Comparison of ENCODE assay signal across 24 cellular contexts in the genomic region with DNA sequence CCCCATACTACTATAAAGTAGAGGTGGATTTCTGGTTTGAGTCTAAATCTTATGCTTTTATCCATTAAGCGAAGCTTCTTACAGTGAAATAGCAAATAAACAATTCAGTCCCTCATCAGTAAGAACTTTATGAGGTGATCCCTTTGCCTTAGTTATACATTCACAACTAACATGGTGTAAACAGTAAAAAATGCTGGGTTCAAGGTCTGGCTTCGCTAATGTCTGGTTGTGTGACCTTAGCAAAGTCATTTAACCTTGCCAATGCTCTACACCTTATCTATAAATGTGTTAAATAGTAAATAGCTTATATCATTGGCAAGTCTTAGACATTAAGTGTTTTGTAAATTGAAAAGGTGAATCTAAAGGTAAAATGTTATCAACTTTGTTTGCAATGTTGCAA.
DNase-seq lines count a peak whose midpoint lies in the region; ATAC-seq, FAIRE-seq and TF ChIP-seq lines count a peak whose summit lies in the region.
"Had no signal": no experiment of that assay in that cellular context is flagged by ENCODE, and none has a peak within 500 bp of the region (broad histone marks: within the 10 kb centered on the region; RNA-seq: fewer than 3 reads in every experiment).

No MANE protein-coding gene starts in this region.

- H3K9ac ChIP-seq in HepG2 (ENCODE audit: insufficient read depth, low read depth, low read length), result no peak overlapping the region
- H3K9ac ChIP-seq: BLaER1 had no signal

- 58% methylated on average over 2 of the region's 2 CpGs for WGBS in HepG2 (ENCODE audit: low lambda C conversion rate)
- 85% methylated on average over 2 of the region's 2 CpGs for whole genome bisulfite sequencing in right lobe of liver (ENCODE audit: insufficient coverage, low coverage, low lambda C conversion rate, missing lambda C conversion rate)
- 49 to 83% (median 65%) methylated on average over 2 of the region's 2 CpGs for WGBS in small intestine, 3 donors

- intact Hi-C loops in HepG2 (cut with micrococcal nuclease; ENCODE audit: unreplicated experiment), result no loop called here
- intact Hi-C loops in right lobe of liver (cut with DNase I), result no loop called here
- intact Hi-C loops in Calu3 (cut with micrococcal nuclease; ENCODE audit: unreplicated experiment), result no loop called here

- FAIRE-seq in HepG2 (lab: Jason Lieb, UNC) (no peak), RCC 7860 (lab: Jason Lieb, UNC) (peak; percentile 55), small intestine (lab: Jason Lieb, UNC) (no peak)
- FAIRE-seq: GM12878, GM19239 had no signal

- POLR2A ChIA-PET in HepG2 (lab: Yijun Ruan, JAX), result interaction anchor here (2.7 kb wide), 1 partner anchor 8 kb away, joined by 19 read pairs; no protein-coding TSS in a partner anchor
- POLR2A ChIA-PET in activated CD4-positive, alpha-beta T cell treated with anti-CD3 and anti-CD28 coated beads, Interleukin-2, amount 10 ng/mL, durations not matched to agents 7 days and 5 days (lab: Charles Lee), result no interaction called here

- peaks cover 12% of the 10 kb centered on the region for H3K36me3 Mint-ChIP-seq in Calu3 (ENCODE audit: insufficient read depth, unreplicated experiment)
- H3K36me3 Mint-ChIP-seq in activated CD4-positive, alpha-beta T cell treated with anti-CD3 and anti-CD28 coated beads, Interleukin-2, amount 10 ng/mL, durations not matched to agents 7 days and 5 days (ENCODE audit: low read depth), result no peaks in the 10 kb centered on the region
- H3K36me3 Mint-ChIP-seq: CD14-positive monocyte; CD4-positive, alpha-beta memory T cell; CD4-positive, CD25-positive, alpha-beta regulatory T cell had no signal

- H3K4me3 Mint-ChIP-seq in Calu3 (ENCODE audit: low read depth, unreplicated experiment), result no peak overlapping the region
- H3K4me3 Mint-ChIP-seq in activated CD4-positive, alpha-beta T cell treated with anti-CD3 and anti-CD28 coated beads, Interleukin-2, amount 10 ng/mL, durations not matched to agents 7 days and 5 days, result no peak overlapping the region
- H3K4me3 Mint-ChIP-seq: CD14-positive monocyte; CD4-positive, alpha-beta memory T cell; CD4-positive, CD25-positive, alpha-beta regulatory T cell had no signal

- H3K27me3 ChIP-seq in HepG2 (ENCODE audit: control insufficient read depth in 1 of 2, insufficient read depth in 2 of 2, low read length in 2 of 2) (no peaks in the 10 kb centered on the region), right lobe of liver (no peaks in the 10 kb centered on the region), small intestine (ENCODE audit: control insufficient read depth in 2 of 2, insufficient read depth in 2 of 2, low read length in 2 of 2) (no peaks in the 10 kb centered on the region)
- H3K27me3 ChIP-seq: BE2C, BLaER1 had no signal

- DNase-seq in HepG2 (ENCODE audit: low spot score), result no peak
- DNase-seq in right lobe of liver, result no peak
- no peak for DNase-seq in Calu3
- DNase-seq in RCC 7860 (ENCODE audit: low spot score), result no peak
- peak; percentile 62 for DNase-seq in small intestine
- no peak for DNase-seq in cerebellum (ENCODE audit: low spot score)
- no peak for DNase-seq in activated CD4-positive, alpha-beta T cell treated with anti-CD3 and anti-CD28 coated beads, Interleukin-2, amount 10 ng/mL, durations not matched to agents 7 days and 5 days
- DNase-seq in activated gamma-delta T cell (lab: John Stamatoyannopoulos, UW), result no peak
- DNase-seq: ACHN; BE2C; C1 segment of cervical spinal cord; CD4-positive, alpha-beta memory T cell; CD4-positive, CD25-positive, alpha-beta regulatory T cell; DMS 273 treated with DMSO at 0.1 percent for 48 hours; DMS153; DMS79; DND-41; EL; GDM1 had no signal

- TF ChIP-seq EP300 in HepG2 (IDR thresholded peaks at IDR 0.05; ENCODE audit: low read depth in 2 of 2, low read length in 2 of 2), result peak in 1 of 2 experiments; percentile 24; a peak in 1 of 4 replicates
- no peak for TF ChIP-seq EP300 in HepG2 (CRISPR knock-in tag; IDR thresholded peaks at IDR 0.05; ENCODE audit: borderline replicate concordance)

- TF ChIP-seq CTCF in HepG2 (CRISPR knock-in tag; IDR thresholded peaks at IDR 0.05) (no peak), right lobe of liver (IDR thresholded peaks at IDR 0.05) (no peak), Calu3 (IDR thresholded peaks at IDR 0.05; ENCODE audit: unreplicated experiment) (no peak)

- CTCF ChIA-PET in HepG2 (lab: Yijun Ruan, JAX; ENCODE audit: low intra/inter-chr PET ratio, low total read pairs), result no interaction called here
- CTCF ChIA-PET in Calu3 (lab: Charles Lee), result no interaction called here
- CTCF ChIA-PET in activated CD4-positive, alpha-beta T cell treated with anti-CD3 and anti-CD28 coated beads, Interleukin-2, amount 10 ng/mL, durations not matched to agents 7 days and 5 days (lab: Charles Lee), result no interaction called here

- ATAC-seq in HepG2 (peak; percentile 65), right lobe of liver (no peak)
- ATAC-seq: GM12878 had no signal

- in situ Hi-C loops in HepG2 (cut with HindIII; ENCODE audit: extremely low pct_ligation_motif_present, low pct_unique_long_range_greater_than_20kb), result no loop called here

- H3K4me3 ChIP-seq in HepG2 (replicated peaks in 1 of 3; ENCODE audit: insufficient read depth in 1 of 3, low read depth in 2 of 3, low read length in 3 of 3), result no peak overlapping the region; a peak in 1 of 6 replicates
- no peak overlapping the region for H3K4me3 ChIP-seq in right lobe of liver
- H3K4me3 ChIP-seq in small intestine (ENCODE audit: low read depth in 1 of 2, low read length in 2 of 2), result no peak overlapping the region
- H3K4me3 ChIP-seq: BLaER1, GM12878 had no signal

- TF ChIP-seq POLR2A in HepG2 (IDR thresholded peaks at IDR 0.05; ENCODE audit: insufficient read depth in 1 of 2, low read depth in 2 of 2, low read length in 2 of 2) (no peak), right lobe of liver (IDR thresholded peaks at IDR 0.05) (no peak)

- H3K9me3 Mint-ChIP-seq in Calu3 (ENCODE audit: low read depth, unreplicated experiment), result peaks cover 3% of the 10 kb centered on the region
- H3K9me3 Mint-ChIP-seq in activated CD4-positive, alpha-beta T cell treated with anti-CD3 and anti-CD28 coated beads, Interleukin-2, amount 10 ng/mL, durations not matched to agents 7 days and 5 days, result no peaks in the 10 kb centered on the region
- H3K9me3 Mint-ChIP-seq: CD4-positive, alpha-beta memory T cell had no signal

- H2AFZ ChIP-seq in HepG2 (ENCODE audit: low read length), result no peak overlapping the region

- H3K27ac ChIP-seq in HepG2 (ENCODE audit: extremely low read length, insufficient read depth, low read length), result peak overlapping the region; percentile 27
- H3K27ac ChIP-seq in right lobe of liver, result no peak overlapping the region
- no peak overlapping the region for H3K27ac ChIP-seq in small intestine (ENCODE audit: low read depth in 1 of 2, low read length in 1 of 2)
- H3K27ac ChIP-seq: 22Rv1, BLaER1 had no signal

- BruUV-seq in HepG2 (replicated peaks; lab: Mats Ljungman, UMichigan), result no TSS peak
- BruUV-seq in Calu3 (replicated peaks; lab: Mats Ljungman, UMichigan), result no TSS peak

- peaks cover 69% of the 10 kb centered on the region for H3K4me1 Mint-ChIP-seq in Calu3 (ENCODE audit: low read depth, unreplicated experiment)
- H3K4me1 Mint-ChIP-seq in activated CD4-positive, alpha-beta T cell treated with anti-CD3 and anti-CD28 coated beads, Interleukin-2, amount 10 ng/mL, durations not matched to agents 7 days and 5 days, result no peaks in the 10 kb centered on the region
- H3K4me1 Mint-ChIP-seq: CD14-positive monocyte; CD4-positive, alpha-beta memory T cell; CD4-positive, CD25-positive, alpha-beta regulatory T cell had no signal

- H3K4me1 ChIP-seq in HepG2 (ENCODE audit: insufficient read depth, low read length) (peaks cover 62% of the 10 kb centered on the region), right lobe of liver (no peaks in the 10 kb centered on the region), small intestine (ENCODE audit: control insufficient read depth in 2 of 2, insufficient read depth in 1 of 2, low read depth in 1 of 2, low read length in 1 of 2) (peaks cover 0 to 6% of the 10 kb centered on the region in 2 donors)
- H3K4me1 ChIP-seq: BE2C, BLaER1 had no signal

- no peak for TF ChIP-seq RAD21 in HepG2 (CRISPR knock-in tag; IDR thresholded peaks at IDR 0.05)

- H3K4me2 ChIP-seq in HepG2 (ENCODE audit: low read depth, low read length), result peak overlapping the region; percentile 36
- H3K4me2 ChIP-seq: BLaER1 had no signal

- H3K36me3 ChIP-seq in HepG2 (replicated peaks in 1 of 2; ENCODE audit: control insufficient read depth in 1 of 2, insufficient read depth in 2 of 2, low read length in 2 of 2), result no peaks in the 10 kb centered on the region
- H3K36me3 ChIP-seq in right lobe of liver, result no peaks in the 10 kb centered on the region
- H3K36me3 ChIP-seq in small intestine (ENCODE audit: control insufficient read depth in 2 of 2, insufficient read depth in 2 of 2, low read length in 2 of 2), result no peaks in the 10 kb centered on the region
- H3K36me3 ChIP-seq: BE2C, BLaER1 had no signal

- no peaks in the 10 kb centered on the region for H4K20me1 ChIP-seq in HepG2 (ENCODE audit: insufficient read depth, low read length)
- H4K20me1 ChIP-seq: BLaER1 had no signal

- H3K27ac Mint-ChIP-seq in Calu3 (ENCODE audit: unreplicated experiment), result peak overlapping the region; percentile 92
- H3K27ac Mint-ChIP-seq in activated CD4-positive, alpha-beta T cell treated with anti-CD3 and anti-CD28 coated beads, Interleukin-2, amount 10 ng/mL, durations not matched to agents 7 days and 5 days, result no peak overlapping the region
- H3K27ac Mint-ChIP-seq: CD14-positive monocyte; CD4-positive, alpha-beta memory T cell; CD4-positive, CD25-positive, alpha-beta regulatory T cell had no signal

- H3K27me3 Mint-ChIP-seq in Calu3 (ENCODE audit: unreplicated experiment), result no peaks in the 10 kb centered on the region
- peaks cover 6% of the 10 kb centered on the region for H3K27me3 Mint-ChIP-seq in activated CD4-positive, alpha-beta T cell treated with anti-CD3 and anti-CD28 coated beads, Interleukin-2, amount 10 ng/mL, durations not matched to agents 7 days and 5 days
- H3K27me3 Mint-ChIP-seq: CD4-positive, CD25-positive, alpha-beta regulatory T cell had no signal

- no peaks in the 10 kb centered on the region for H3K79me2 ChIP-seq in HepG2 (ENCODE audit: insufficient read depth, low read length)

- no peaks in the 10 kb centered on the region for H3K9me3 ChIP-seq in HepG2 (ENCODE audit: low read length)
- no peaks in the 10 kb centered on the region for H3K9me3 ChIP-seq in right lobe of liver
- no peaks in the 10 kb centered on the region for H3K9me3 ChIP-seq in small intestine (ENCODE audit: control insufficient read depth, low read depth)
- H3K9me3 ChIP-seq: BE2C, BLaER1 had no signal

TF ChIP-seq in HepG2, 621 proteins besides CTCF, POLR2A, EP300 and RAD21 (continues in another document):
- TF ChIP-seq ARNT2 (CRISPR knock-in tag; IDR thresholded peaks at IDR 0.05; ENCODE audit: low read depth) (no peak), SAP130 (CRISPR knock-in tag; IDR thresholded peaks at IDR 0.05; ENCODE audit: low read depth) (peak; percentile 40; the same call in 1 of the 2 replicates), FOXA3 (CRISPR knock-in tag; IDR thresholded peaks at IDR 0.05) (peak; percentile 64), HDAC2 (CRISPR knock-in tag; IDR thresholded peaks at IDR 0.05) (0 out of 2 replicates have a peak, but pooled peaks have one; percentile 17)
